ENCODE assay signal across 1 cellular context in the genomic region with DNA sequence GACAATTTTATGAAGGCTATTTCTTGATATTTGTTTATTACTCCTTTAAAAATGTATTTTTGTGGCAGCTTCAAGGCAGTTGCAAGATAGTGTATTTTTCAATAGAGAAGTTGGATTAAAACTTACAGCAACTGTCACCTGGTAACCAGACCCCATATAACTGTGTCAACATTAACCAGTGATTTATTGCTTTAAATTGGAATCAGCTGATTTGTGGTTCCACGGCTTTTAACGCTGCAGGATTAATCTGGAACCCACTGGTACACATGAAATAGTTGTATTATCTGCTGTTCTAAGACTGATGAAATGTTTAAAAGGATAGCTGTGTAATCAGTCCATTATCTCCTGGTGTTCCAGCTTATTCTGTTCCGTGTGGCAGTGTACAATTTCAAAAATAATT.
TF ChIP-seq lines count a peak whose summit lies in the region.

No MANE protein-coding gene starts in this region.

TF ChIP-seq in GM23338, 12 proteins besides CTCF, POLR2A, EP300 and RAD21 (continued from another document):
- TF ChIP-seq, protein P1, sequence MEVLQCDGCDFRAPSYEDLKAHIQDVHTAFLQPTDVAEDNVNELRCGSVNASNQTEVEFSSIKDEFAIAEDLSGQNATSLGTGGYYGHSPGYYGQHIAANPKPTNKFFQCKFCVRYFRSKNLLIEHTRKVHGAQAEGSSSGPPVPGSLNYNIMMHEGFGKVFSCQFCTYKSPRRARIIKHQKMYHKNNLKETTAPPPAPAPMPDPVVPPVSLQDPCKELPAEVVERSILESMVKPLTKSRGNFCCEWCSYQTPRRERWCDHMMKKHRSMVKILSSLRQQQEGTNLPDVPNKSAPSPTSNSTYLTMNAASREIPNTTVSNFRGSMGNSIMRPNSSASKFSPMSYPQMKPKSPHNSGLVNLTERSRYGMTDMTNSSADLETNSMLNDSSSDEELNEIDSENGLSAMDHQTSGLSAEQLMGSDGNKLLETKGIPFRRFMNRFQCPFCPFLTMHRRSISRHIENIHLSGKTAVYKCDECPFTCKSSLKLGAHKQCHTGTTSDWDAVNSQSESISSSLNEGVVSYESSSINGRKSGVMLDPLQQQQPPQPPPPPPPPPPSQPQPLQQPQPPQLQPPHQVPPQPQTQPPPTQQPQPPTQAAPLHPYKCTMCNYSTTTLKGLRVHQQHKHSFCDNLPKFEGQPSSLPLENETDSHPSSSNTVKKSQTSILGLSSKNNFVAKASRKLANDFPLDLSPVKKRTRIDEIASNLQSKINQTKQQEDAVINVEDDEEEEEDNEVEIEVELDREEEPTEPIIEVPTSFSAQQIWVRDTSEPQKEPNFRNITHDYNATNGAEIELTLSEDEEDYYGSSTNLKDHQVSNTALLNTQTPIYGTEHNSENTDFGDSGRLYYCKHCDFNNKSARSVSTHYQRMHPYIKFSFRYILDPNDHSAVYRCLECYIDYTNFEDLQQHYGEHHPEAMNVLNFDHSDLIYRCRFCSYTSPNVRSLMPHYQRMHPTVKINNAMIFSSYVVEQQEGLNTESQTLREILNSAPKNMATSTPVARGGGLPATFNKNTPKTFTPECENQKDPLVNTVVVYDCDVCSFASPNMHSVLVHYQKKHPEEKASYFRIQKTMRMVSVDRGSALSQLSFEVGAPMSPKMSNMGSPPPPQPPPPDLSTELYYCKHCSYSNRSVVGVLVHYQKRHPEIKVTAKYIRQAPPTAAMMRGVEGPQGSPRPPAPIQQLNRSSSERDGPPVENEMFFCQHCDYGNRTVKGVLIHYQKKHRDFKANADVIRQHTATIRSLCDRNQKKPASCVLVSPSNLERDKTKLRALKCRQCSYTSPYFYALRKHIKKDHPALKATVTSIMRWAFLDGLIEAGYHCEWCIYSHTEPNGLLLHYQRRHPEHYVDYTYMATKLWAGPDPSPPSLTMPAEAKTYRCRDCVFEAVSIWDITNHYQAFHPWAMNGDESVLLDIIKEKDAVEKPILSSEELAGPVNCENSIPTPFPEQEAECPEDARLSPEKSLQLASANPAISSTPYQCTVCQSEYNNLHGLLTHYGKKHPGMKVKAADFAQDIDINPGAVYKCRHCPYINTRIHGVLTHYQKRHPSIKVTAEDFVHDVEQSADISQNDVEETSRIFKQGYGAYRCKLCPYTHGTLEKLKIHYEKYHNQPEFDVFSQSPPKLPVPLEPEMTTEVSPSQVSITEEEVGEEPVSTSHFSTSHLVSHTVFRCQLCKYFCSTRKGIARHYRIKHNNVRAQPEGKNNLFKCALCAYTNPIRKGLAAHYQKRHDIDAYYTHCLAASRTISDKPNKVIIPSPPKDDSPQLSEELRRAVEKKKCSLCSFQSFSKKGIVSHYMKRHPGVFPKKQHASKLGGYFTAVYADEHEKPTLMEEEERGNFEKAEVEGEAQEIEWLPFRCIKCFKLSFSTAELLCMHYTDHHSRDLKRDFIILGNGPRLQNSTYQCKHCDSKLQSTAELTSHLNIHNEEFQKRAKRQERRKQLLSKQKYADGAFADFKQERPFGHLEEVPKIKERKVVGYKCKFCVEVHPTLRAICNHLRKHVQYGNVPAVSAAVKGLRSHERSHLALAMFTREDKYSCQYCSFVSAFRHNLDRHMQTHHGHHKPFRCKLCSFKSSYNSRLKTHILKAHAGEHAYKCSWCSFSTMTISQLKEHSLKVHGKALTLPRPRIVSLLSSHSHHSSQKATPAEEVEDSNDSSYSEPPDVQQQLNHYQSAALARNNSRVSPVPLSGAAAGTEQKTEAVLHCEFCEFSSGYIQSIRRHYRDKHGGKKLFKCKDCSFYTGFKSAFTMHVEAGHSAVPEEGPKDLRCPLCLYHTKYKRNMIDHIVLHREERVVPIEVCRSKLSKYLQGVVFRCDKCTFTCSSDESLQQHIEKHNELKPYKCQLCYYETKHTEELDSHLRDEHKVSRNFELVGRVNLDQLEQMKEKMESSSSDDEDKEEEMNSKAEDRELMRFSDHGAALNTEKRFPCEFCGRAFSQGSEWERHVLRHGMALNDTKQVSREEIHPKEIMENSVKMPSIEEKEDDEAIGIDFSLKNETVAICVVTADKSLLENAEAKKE (CRISPR knock-in tag; IDR thresholded peaks at IDR 0.05) = no peak
